In genomic region chr18:12689256-12689655, GRCh38 we compare ENCODE assay signal across 16 cellular contexts.
"Had no signal": no experiment of that assay in that cellular context is flagged by ENCODE, and none has a peak within 500 bp of the region (broad histone marks: within the 10 kb centered on the region; RNA-seq: fewer than 3 reads in every experiment).

No MANE protein-coding gene starts in this region.

- H3K27me3 ChIP-seq: SJCRH30 had no signal

- H3K4me3 ChIP-seq: SJCRH30 had no signal

- DNase-seq: KBM-7, NCI-H1048, NCI-H1105, NCI-H1417, NCI-H146, NCI-H1694 treated with DMSO at 0.1 percent for 48 hours, NCI-H1930, NCI-H2081, NCI-H2107, NCI-H2227 treated with DMSO at 0.1 percent for 48 hours, NCI-H524 treated with DMSO at 0.1 percent for 48 hours, NCI-H69, NCI-H774, Right ventricle myocardium superior, RPMI8226, SJCRH30 had no signal

- H3K4me1 ChIP-seq: SJCRH30 had no signal

- H3K9me3 ChIP-seq: SJCRH30 had no signal

- H3K27ac ChIP-seq: SJCRH30 had no signal
